Comparison of ENCODE assay signal across 11 cellular contexts in genomic region chr12:42235426-42235825, GRCh38. TPM values are rescaled to one million over a fixed set of nuclear protein-coding genes. Genes with fewer than 3 reads are reported as not detected.
DNase-seq lines count a peak whose midpoint lies in the region; ATAC-seq and TF ChIP-seq lines count a peak whose summit lies in the region.
"Had no signal": no experiment of that assay in that cellular context is flagged by ENCODE, and none has a peak within 500 bp of the region (broad histone marks: within the 10 kb centered on the region; RNA-seq: fewer than 3 reads in every experiment).

No MANE protein-coding gene starts in this region.

- WGBS in mammary epithelial cell (ENCODE audit: low coverage, missing lambda C conversion rate): 0% methylated on average over 1 of the region's 1 CpG

- H3K4me1 ChIP-seq in mammary epithelial cell (ENCODE audit: insufficient read depth, low read length): peaks cover 8% of the 10 kb centered on the region
- no peaks in the 10 kb centered on the region for H3K4me1 ChIP-seq in uterus

- intact Hi-C loops in MCF 10A (cut with micrococcal nuclease) (loop anchor here (5.0 kb wide), 1 partner anchor 247 kb away; no protein-coding TSS in a partner anchor), mammary epithelial cell (cut with micrococcal nuclease) (no loop called here), uterus (cut with DNase I; ENCODE audit: low total_unique reads) (no loop called here)

- no peak for TF ChIP-seq POLR2A in uterus (IDR thresholded peaks at IDR 0.05)

- H3K36me3 Mint-ChIP-seq in MCF 10A (ENCODE audit: insufficient read depth, unreplicated experiment) (peaks cover 13% of the 10 kb centered on the region), naive B cell (no peaks in the 10 kb centered on the region)

- DNase-seq in MCF 10A (ENCODE audit: unreplicated experiment): no peak
- DNase-seq in mammary epithelial cell: no peak
- peak; percentile 13 for DNase-seq in dedifferentiated amniotic fluid mesenchymal stem cell (ENCODE audit: extremely low spot score)
- DNase-seq in naive B cell: no peak
- DNase-seq in uterus: peak; percentile 26 to 40
- DNase-seq in iPS-NIHi11 (ENCODE audit: low spot score): no peak
- DNase-seq in RPMI8226: no peak
- DNase-seq: SHP77 treated with DMSO at 0.1 percent for 48 hours had no signal

- dilution Hi-C loops in mammary epithelial cell (cut with HindIII; ENCODE audit: low sequenced_read_pairs): no loop called here

- no peak for TF ChIP-seq CTCF in MCF 10A (IDR thresholded peaks at IDR 0.05; ENCODE audit: unreplicated experiment)
- TF ChIP-seq CTCF in mammary epithelial cell (conservative IDR thresholded peaks at IDR 0.05 in 1 of 2, IDR thresholded peaks at IDR 0.05 in 1 of 2; ENCODE audit: extremely low read depth in 1 of 2, insufficient read depth in 1 of 2, low read depth in 1 of 2, low read length in 2 of 2): no peak
- TF ChIP-seq CTCF in uterus (IDR thresholded peaks at IDR 0.05): no peak

- H3K27me3 Mint-ChIP-seq in MCF 10A (ENCODE audit: insufficient read depth, unreplicated experiment): no peaks in the 10 kb centered on the region
- no peaks in the 10 kb centered on the region for H3K27me3 Mint-ChIP-seq in naive B cell

- no peak overlapping the region for H2AFZ ChIP-seq in mammary epithelial cell (ENCODE audit: low read depth, low read length)

- H3K4me3 ChIP-seq in mammary epithelial cell (replicated peaks in 1 of 3; ENCODE audit: insufficient read depth in 1 of 3, low read depth in 2 of 3, low read length in 3 of 3) (no peak overlapping the region), uterus (no peak overlapping the region)

- H4K20me1 ChIP-seq in mammary epithelial cell (ENCODE audit: insufficient read depth, low read length): no peaks in the 10 kb centered on the region

- H3K9ac ChIP-seq in mammary epithelial cell (ENCODE audit: insufficient read depth, low read length): no peak overlapping the region

- in situ Hi-C loops in mammary epithelial cell (cut with MboI; ENCODE audit: low sequenced_read_pairs in 2 of 2): no loop called here

- peaks cover 23% of the 10 kb centered on the region for H3K4me1 Mint-ChIP-seq in MCF 10A (ENCODE audit: insufficient read depth, unreplicated experiment)
- H3K4me1 Mint-ChIP-seq in naive B cell: peaks cover 27 to 45% (median 41%) of the 10 kb centered on the region in 3 donors

- BruUV-seq in MCF 10A (replicated peaks; lab: Mats Ljungman, UMichigan) (no TSS peak), mammary epithelial cell (replicated peaks; lab: Mats Ljungman, UMichigan) (no TSS peak)

- H3K4me3 Mint-ChIP-seq in MCF 10A (ENCODE audit: unreplicated experiment): peak overlapping the region; percentile 43
- H3K4me3 Mint-ChIP-seq in naive B cell: peak overlapping the region in 1 of 8 donors; percentile 64

- H3K27me3 ChIP-seq in mammary epithelial cell (ENCODE audit: insufficient read depth, low read length) (no peaks in the 10 kb centered on the region), uterus (no peaks in the 10 kb centered on the region)

- no peak overlapping the region for H3K4me2 ChIP-seq in mammary epithelial cell (ENCODE audit: insufficient read depth, low read depth, low read length)

- ATAC-seq in naive B cell (ENCODE audit: low read depth in 2 of 2): no peak
- ATAC-seq in GM21825 (IDR thresholded peaks at IDR 0.05; ENCODE audit: unreplicated experiment): no peak

- peaks cover 56% of the 10 kb centered on the region for H3K79me2 ChIP-seq in mammary epithelial cell (ENCODE audit: insufficient read depth, low read length)

- POLR2A ChIA-PET in MCF 10A (lab: Yijun Ruan, JAX): interaction anchor here (0.7 to 1.0 kb wide), 2 partner anchors 13 to 36 kb away, joined by 3 read pairs; no protein-coding TSS in a partner anchor

- no peak overlapping the region for H3K27ac ChIP-seq in mammary epithelial cell (ENCODE audit: insufficient read depth, low read depth, low read length)
- H3K27ac ChIP-seq in uterus: peak overlapping the region; percentile 96 to 97
- H3K27ac ChIP-seq: C4-2B, epithelial cell of prostate had no signal

- H3K36me3 ChIP-seq in mammary epithelial cell (ENCODE audit: insufficient read depth, low read length) (peaks cover 1% of the 10 kb centered on the region), uterus (no peaks in the 10 kb centered on the region)

- H3K9me3 Mint-ChIP-seq in MCF 10A (ENCODE audit: unreplicated experiment) (no peaks in the 10 kb centered on the region), naive B cell (no peaks in the 10 kb centered on the region)

- CTCF ChIA-PET in MCF 10A (lab: Yijun Ruan, JAX) (interaction anchor here (0.6 to 1.8 kb wide), 5 partner anchors 21 to 968 kb away, joined by 3 to 4 read pairs (median 3); no protein-coding TSS in a partner anchor), mammary epithelial cell (lab: Charles Lee; ENCODE audit: low non-redundant PET) (no interaction called here)

- H3K27ac Mint-ChIP-seq in MCF 10A (ENCODE audit: low read depth, unreplicated experiment) (peak overlapping the region; percentile 97), naive B cell (peak overlapping the region in 4 of 6 donors; percentile 26 to 74 (median 46))

- no peaks in the 10 kb centered on the region for H3K9me3 ChIP-seq in mammary epithelial cell (replicated peaks; ENCODE audit: insufficient read depth, low read length)
- H3K9me3 ChIP-seq in uterus: no peaks in the 10 kb centered on the region

RNA-seq across cellular contexts. Expression of gene YAF2, which starts 2.6 kb away (rescaled TPM):
- total RNA-seq in MCF 10A (2022) (37.2 and 49.6 TPM in 2 replicates), mammary epithelial cell (10 to 100 TPM; 17.7 to 31.3 TPM), uterus (10 to 100 TPM; 10.8 to 69.7 (median 28.5) TPM)
- polyA plus RNA-seq in mammary epithelial cell (8.3 TPM), naive B cell (ENCODE audit: low read depth in 6 of 6) (10 to 100 TPM in 3 of 6 donors, 1 to 10 TPM in 3; 7.1 to 20.9 (median 11.1) TPM)
- 21.8 TPM for polyA minus RNA-seq in mammary epithelial cell

Comparison
In these comparisons a context has a peak if more than half of its experiments do, and no peak if none do; other contexts are left out.
1. DNase-seq: peak in dedifferentiated amniotic fluid mesenchymal stem cell (single experiment) and uterus (2 of 2); none in MCF 10A (single experiment), mammary epithelial cell (single experiment), naive B cell (single experiment), iPS-NIHi11 (single experiment) and RPMI8226 (single experiment).